In genomic region chr1:16074217-16074616, GRCh38 we compare ENCODE assay signal across 13 cellular contexts. TPM values are rescaled to one million over a fixed set of nuclear protein-coding genes. Genes with fewer than 3 reads are reported as not detected.
A peak's percentile ranks its signal among the peaks of the same experiment; 100 is the strongest.
DNase-seq lines count a peak whose midpoint lies in the region; FAIRE-seq and TF ChIP-seq lines count a peak whose summit lies in the region.
"Had no signal": no experiment of that assay in that cellular context is flagged by ENCODE, and none has a peak within 500 bp of the region (broad histone marks: within the 10 kb centered on the region; RNA-seq: fewer than 3 reads in every experiment).

No MANE protein-coding gene starts in this region.

- CTCF ChIA-PET in H1 (lab: Charles Lee; ENCODE audit: partially characterized antibody) = interaction anchor here (0.7 to 21.9 kb wide), 17 partner anchors 8 to 390 kb away, joined by 3 to 569 read pairs (median 3); partner anchors contain the start of genes EPHA2 and SRARP

- peaks cover 14% of the 10 kb centered on the region for H3K4me1 Mint-ChIP-seq in T-helper 2 cell treated with Interferon-gamma antibody and Interleukin-4, amounts not matched to agents 5 μg/mL and 100 μg/mL, for 36 hours (ENCODE audit: low read depth)

- H3K4me2 ChIP-seq in Karpas-422 (ENCODE audit: low read depth, low read length, poor library complexity, severe bottlenecking) (peak overlapping the region; percentile 69), H1 (ENCODE audit: insufficient read depth in 1 of 2, low read depth in 2 of 2, low read length in 2 of 2) (peak overlapping the region; percentile 73 to 84), neuronal stem cell (ENCODE audit: insufficient read depth, low read length, poor library complexity, severe bottlenecking) (peak overlapping the region; percentile 92)

- no peaks in the 10 kb centered on the region for H3K27me3 ChIP-seq in Karpas-422 (ENCODE audit: low read length)
- peaks cover 4 to 38% (median 30%) of the 10 kb centered on the region in 4 experiments for H3K27me3 ChIP-seq in H1 (replicated peaks in 1 of 4; ENCODE audit: control insufficient read depth in 3 of 4, extremely low read depth in 1 of 4, insufficient read depth in 3 of 4, low read length in 3 of 4)
- H3K27me3 ChIP-seq in neuronal stem cell (ENCODE audit: control insufficient read depth in 3 of 3, insufficient read depth in 3 of 3, low read depth in 1 of 3, low read length in 3 of 3) = peaks cover 0 to 55% (median 8%) of the 10 kb centered on the region in 3 experiments
- H3K27me3 ChIP-seq in spleen (replicated peaks in 1 of 7) = peaks cover 0 to 50% (median 13%) of the 10 kb centered on the region in 7 donors
- H3K27me3 ChIP-seq: right atrium auricular region, testis had no signal

- 71% methylated on average over 5 of the region's 5 CpGs; no CpG with 5 or more reads in 1 of the 2 experiments for WGBS in H1 (ENCODE audit: extremely low coverage in 1 of 2, insufficient coverage in 1 of 2, insufficient read length in 1 of 2, insufficient replicate concordance in 2 of 2, low coverage in 1 of 2, low lambda C conversion rate in 2 of 2, missing lambda C conversion rate in 1 of 2), 2 experiments
- WGBS in neuronal stem cell (ENCODE audit: extremely low coverage in 2 of 2, insufficient read length in 2 of 2, insufficient replicate concordance in 1 of 2), 2 donors = no CpG with 5 or more reads among the region's 5 CpGs
- WGBS in spleen, 5 donors = 83 to 87% (median 86%) methylated on average over 5 of the region's 5 CpGs

- H2AFZ ChIP-seq in Karpas-422 (ENCODE audit: low read length) (no peak overlapping the region), H1 (ENCODE audit: low read length) (no peak overlapping the region), neuronal stem cell (ENCODE audit: low read length) (no peak overlapping the region)

- H3K18ac ChIP-seq in H1 (ENCODE audit: extremely low read depth, low read length) = no peak overlapping the region
- no peak overlapping the region for H3K18ac ChIP-seq in neuronal stem cell (ENCODE audit: low read length)

- no peak overlapping the region for H4K91ac ChIP-seq in H1 (replicated peaks; ENCODE audit: insufficient read length, low read length)
- H4K91ac ChIP-seq in neuronal stem cell (ENCODE audit: low read depth, low read length, poor library complexity) = peak overlapping the region; percentile 1

- H4K5ac ChIP-seq in H1 (ENCODE audit: insufficient read length, low read depth, low read length) = no peak overlapping the region

- H3K9ac ChIP-seq in Karpas-422 (ENCODE audit: low read length) = no peak overlapping the region
- H3K9ac ChIP-seq in H1 (replicated peaks in 1 of 4; ENCODE audit: extremely low read depth in 1 of 4, low read depth in 3 of 4, low read length in 3 of 4) = no peak overlapping the region
- H3K9ac ChIP-seq in neuronal stem cell (ENCODE audit: low read depth, low read length, poor library complexity) = peak overlapping the region; percentile 4

- H3K23ac ChIP-seq in H1 (ENCODE audit: insufficient read length) = no peak overlapping the region
- no peak overlapping the region for H3K23ac ChIP-seq in neuronal stem cell (ENCODE audit: low read depth, low read length, poor library complexity)

- H3K27ac ChIP-seq in Karpas-422 (ENCODE audit: low read length) (no peak overlapping the region), H1 (ENCODE audit: low read depth, low read length) (no peak overlapping the region), neuronal stem cell (replicated peaks; ENCODE audit: low read length) (no peak overlapping the region), spleen (no peak overlapping the region)
- H3K27ac ChIP-seq: gastroesophageal sphincter, lower lobe of right lung, right atrium auricular region, testis had no signal

- no peak for FAIRE-seq in H1 (lab: Jason Lieb, UNC)
- FAIRE-seq in H54 (lab: Jason Lieb, UNC) = no peak

- no peak for TF ChIP-seq EP300 in H1 (IDR thresholded peaks at IDR 0.05; ENCODE audit: borderline replicate concordance in 1 of 2, low read depth in 2 of 2, low read length in 2 of 2)

- H2AK5ac ChIP-seq in H1 (ENCODE audit: low read depth, low read length) = peak overlapping the region; percentile 40; the same call in 1 of the 2 replicates
- no peak overlapping the region for H2AK5ac ChIP-seq in neuronal stem cell (ENCODE audit: low read depth, low read length)

- H3K14ac ChIP-seq in H1 (ENCODE audit: insufficient read length) (no peak overlapping the region), neuronal stem cell (ENCODE audit: low read length) (no peak overlapping the region)

- H2BK15ac ChIP-seq in H1 (ENCODE audit: low read length) = peak overlapping the region; percentile 25; the same call in 1 of the 2 replicates
- no peak overlapping the region for H2BK15ac ChIP-seq in neuronal stem cell (ENCODE audit: low read length)

- H3K4me1 ChIP-seq in Karpas-422 (ENCODE audit: low read length) = peaks cover 14% of the 10 kb centered on the region
- H3K4me1 ChIP-seq in H1 (replicated peaks in 1 of 4; ENCODE audit: control insufficient read depth in 3 of 4, insufficient read depth in 4 of 4, low read length in 3 of 4) = peaks cover 2 to 22% (median 9%) of the 10 kb centered on the region in 4 experiments
- H3K4me1 ChIP-seq in neuronal stem cell (ENCODE audit: control insufficient read depth in 2 of 2, insufficient read depth in 1 of 2, low read depth in 1 of 2, low read length in 2 of 2) = peaks cover 13 to 15% of the 10 kb centered on the region in 2 donors
- peaks cover 6 to 48% (median 24%) of the 10 kb centered on the region in 6 donors for H3K4me1 ChIP-seq in spleen

- H4K8ac ChIP-seq in H1 (ENCODE audit: extremely low read depth, insufficient read depth, low read length) (no peak overlapping the region), neuronal stem cell (ENCODE audit: low read depth, low read length) (no peak overlapping the region)

- intact Hi-C loops in spleen (cut with DNase I; ENCODE audit: low total_unique reads) = no loop called here

- POLR2A ChIA-PET in H1 (lab: Charles Lee; ENCODE audit: partially characterized antibody) = interaction anchor here (1.1 to 1.8 kb wide), 4 partner anchors 10 to 111 kb away, joined by 3 to 4 read pairs (median 4); no protein-coding TSS in a partner anchor

- H2BK120ac ChIP-seq in H1 (replicated peaks; ENCODE audit: low read depth, low read length) (no peak overlapping the region), neuronal stem cell (ENCODE audit: low read depth, low read length) (no peak overlapping the region)

- H3K27ac Mint-ChIP-seq in T-helper 2 cell treated with Interferon-gamma antibody and Interleukin-4, amounts not matched to agents 5 μg/mL and 100 μg/mL, for 36 hours = no peak overlapping the region

- H2BK20ac ChIP-seq in H1 (ENCODE audit: low read length) = no peak overlapping the region

- TF ChIP-seq POLR2A in H1 (IDR thresholded peaks at IDR 0.05; ENCODE audit: control extremely low read depth in 1 of 2, low read depth in 2 of 2, low read length in 2 of 2) (no peak), spleen (IDR thresholded peaks at IDR 0.05) (no peak), H54 (IDR thresholded peaks at IDR 0.05; ENCODE audit: low read depth, low read length) (no peak)

- no peak for DNase-seq in T-helper 2 cell treated with Interferon-gamma antibody and Interleukin-4, amounts not matched to agents 5 μg/mL and 100 μg/mL, for 36 hours (ENCODE audit: low spot score)
- DNase-seq in T-helper 2 cell (no peak), Karpas-422 (no peak), H1 (ENCODE audit: low read depth in 1 of 2, low spot score in 2 of 2) (no peak), neuronal stem cell (ENCODE audit: low spot score) (no peak), spleen (no peak), D341Med (ENCODE audit: low spot score) (no peak), H54 (ENCODE audit: insufficient read length, low spot score) (no peak)
- DNase-seq: lower lobe of right lung had no signal

- TF ChIP-seq CTCF in H1 (IDR thresholded peaks at IDR 0.05; ENCODE audit: control extremely low read depth in 1 of 3, insufficient read depth in 1 of 3, low read depth in 1 of 3, low read length in 3 of 3) = no peak
- TF ChIP-seq CTCF in spleen (IDR thresholded peaks at IDR 0.05 in 8 of 11, conservative IDR thresholded peaks at IDR 0.05 in 3 of 11) = no peak

- no peaks in the 10 kb centered on the region for H3K9me2 ChIP-seq in Karpas-422 (replicated peaks; ENCODE audit: insufficient read depth, low read length)

- no peak for TF ChIP-seq RAD21 in H1 (IDR thresholded peaks at IDR 0.05 in 1 of 2, conservative IDR thresholded peaks at IDR 0.05 in 1 of 2; ENCODE audit: low read depth in 2 of 2, low read length in 2 of 2)

- H2BK12ac ChIP-seq in H1 (ENCODE audit: low read depth, low read length) (no peak overlapping the region), neuronal stem cell (ENCODE audit: low read length) (no peak overlapping the region)

- peak overlapping the region; percentile 70 for H3K4me3 Mint-ChIP-seq in T-helper 2 cell treated with Interferon-gamma antibody and Interleukin-4, amounts not matched to agents 5 μg/mL and 100 μg/mL, for 36 hours

- peaks cover 35% of the 10 kb centered on the region for H3K27me3 Mint-ChIP-seq in T-helper 2 cell treated with Interferon-gamma antibody and Interleukin-4, amounts not matched to agents 5 μg/mL and 100 μg/mL, for 36 hours (ENCODE audit: low read depth)

- H3K36me3 Mint-ChIP-seq in T-helper 2 cell treated with Interferon-gamma antibody and Interleukin-4, amounts not matched to agents 5 μg/mL and 100 μg/mL, for 36 hours (ENCODE audit: low read depth) = no peaks in the 10 kb centered on the region

- no peak overlapping the region for H3K4me3 ChIP-seq in Karpas-422 (ENCODE audit: low read length)
- H3K4me3 ChIP-seq in H1 (ENCODE audit: extremely low read depth in 1 of 4, insufficient read depth in 2 of 4, low read depth in 3 of 4, low read length in 4 of 4) = peak overlapping the region in 3 of 4 experiments; percentile 40 to 69 (median 43); a peak in 4 of 8 replicates
- no peak overlapping the region for H3K4me3 ChIP-seq in neuronal stem cell (ENCODE audit: low read length in 2 of 2)
- peak overlapping the region in 1 of 8 donors; percentile 67 for H3K4me3 ChIP-seq in spleen

- H2BK5ac ChIP-seq in H1 (ENCODE audit: low read depth, low read length) (no peak overlapping the region), neuronal stem cell (ENCODE audit: low read length) (no peak overlapping the region)

- H3K56ac ChIP-seq in H1 (replicated peaks; ENCODE audit: insufficient read length, low read depth, low read length) = no peak overlapping the region

- no peaks in the 10 kb centered on the region for H3K36me3 ChIP-seq in Karpas-422 (ENCODE audit: insufficient read depth, low read length)
- no peaks in the 10 kb centered on the region for H3K36me3 ChIP-seq in H1 (ENCODE audit: control insufficient read depth in 2 of 4, insufficient read depth in 4 of 4, low read length in 3 of 4)
- no peaks in the 10 kb centered on the region for H3K36me3 ChIP-seq in neuronal stem cell (replicated peaks in 1 of 2; ENCODE audit: control insufficient read depth in 2 of 2, insufficient read depth in 2 of 2, low read length in 2 of 2)
- no peaks in the 10 kb centered on the region for H3K36me3 ChIP-seq in spleen
- H3K36me3 ChIP-seq: gastroesophageal sphincter, lower lobe of right lung, right atrium auricular region had no signal

- H3K79me2 ChIP-seq in Karpas-422 (ENCODE audit: low read length) (no peaks in the 10 kb centered on the region), H1 (ENCODE audit: control insufficient read depth in 1 of 2, insufficient read depth in 2 of 2, low read length in 2 of 2) (no peaks in the 10 kb centered on the region)

- H3K79me1 ChIP-seq in H1 (ENCODE audit: low read depth, low read length) (no peaks in the 10 kb centered on the region), neuronal stem cell (ENCODE audit: low read depth, low read length) (no peaks in the 10 kb centered on the region)

- H4K20me1 ChIP-seq in Karpas-422 (ENCODE audit: insufficient read depth, low read depth, low read length) = no peaks in the 10 kb centered on the region
- peaks cover 1 to 10% of the 10 kb centered on the region in 2 experiments for H4K20me1 ChIP-seq in H1 (replicated peaks in 1 of 2; ENCODE audit: control insufficient read depth in 1 of 2, insufficient read depth in 2 of 2, low read length in 2 of 2)

- peaks cover 11% of the 10 kb centered on the region for H3K23me2 ChIP-seq in H1 (ENCODE audit: low read depth, low read length)

- no peaks in the 10 kb centered on the region for H3K9me3 Mint-ChIP-seq in T-helper 2 cell treated with Interferon-gamma antibody and Interleukin-4, amounts not matched to agents 5 μg/mL and 100 μg/mL, for 36 hours

- H3K9me3 ChIP-seq in Karpas-422 (ENCODE audit: low read length) = no peaks in the 10 kb centered on the region
- no peaks in the 10 kb centered on the region for H3K9me3 ChIP-seq in H1 (ENCODE audit: insufficient read depth in 2 of 2, low read depth in 1 of 2, low read length in 1 of 2)
- H3K9me3 ChIP-seq in neuronal stem cell (replicated peaks in 1 of 2; ENCODE audit: control insufficient read depth in 2 of 2, insufficient read depth in 1 of 2, low read depth in 1 of 2, low read length in 2 of 2) = peaks cover 0 to 2% of the 10 kb centered on the region in 2 donors
- no peaks in the 10 kb centered on the region for H3K9me3 ChIP-seq in spleen
- H3K9me3 ChIP-seq: gastroesophageal sphincter, lower lobe of right lung, right atrium auricular region, testis had no signal

- no peak overlapping the region for H3K4ac ChIP-seq in H1 (replicated peaks; ENCODE audit: insufficient read length, low read depth, low read length)
- H3K4ac ChIP-seq in neuronal stem cell (ENCODE audit: low read length) = no peak overlapping the region

RNA-seq across cellular contexts. Expression of gene FAM131C, which starts 0.8 kb away (rescaled TPM):
- not detected in 2 replicates for total RNA-seq in Karpas-422 (2014; rRNA removed; shearing (Covaris generic); ENCODE audit: low replicate concordance)
- 0.25 and 0.78 TPM in 2 replicates for total RNA-seq in H1 (2021; fragmentation: NEBNext Ultra II Directional; extraction: Animal tissue kit (Norgen Biotek cat#: 25700))
- polyA plus RNA-seq in H1 (2011; rRNA removed) = 0.73 and 1.6 TPM in 2 replicates
- 0.54 TPM for polyA plus RNA-seq in H1 (2011; cell fraction: cytosol; rRNA removed)
- 1.4 TPM for polyA plus RNA-seq in H1 (2011; cell fraction: nucleus; rRNA removed)
- polyA plus RNA-seq in H1 (2012, experiment 1 of 2) = 0.33 to 1.4 TPM (median 1.1 TPM) in 4 replicates
- 0.76 TPM for polyA plus RNA-seq in H1 (2012, experiment 2 of 2)
- 0.85 TPM for polyA plus RNA-seq in H1 (2013, experiment 1 of 2)
- polyA plus RNA-seq in H1 (2013, experiment 2 of 2) = 0.92 TPM
- polyA minus RNA-seq in H1 (2011; rRNA and poly(A)+ RNA removed) = 0.22 and 0.46 TPM in 2 replicates
- 0.88 TPM for polyA minus RNA-seq in H1 (2011; cell fraction: cytosol; rRNA and poly(A)+ RNA removed)
- 1.2 TPM for polyA minus RNA-seq in H1 (2011; cell fraction: nucleus; rRNA and poly(A)+ RNA removed)
- polyA plus RNA-seq in neuronal stem cell (2013, experiment 1 of 2) = 8.9 TPM
- polyA plus RNA-seq in neuronal stem cell (2013, experiment 2 of 2) = 9.1 TPM
- total RNA-seq in spleen = under 1 TPM in 1 of 7 donors, not detected in 6; 0.47 TPM
- under 1 TPM in 1 of 3 donors, not detected in 2; 0.11 TPM for polyA plus RNA-seq in spleen
- total RNA-seq: gastroesophageal sphincter, lower lobe of right lung had no signal

RNA-seq across cellular contexts. Expression of gene CLCNKB, which starts 30.6 kb away (rescaled TPM):
- total RNA-seq in Karpas-422 (2014; rRNA removed; shearing (Covaris generic); ENCODE audit: low replicate concordance) = not detected in 2 replicates
- 1.2 and 1.4 TPM in 2 replicates for total RNA-seq in H1 (2021; fragmentation: NEBNext Ultra II Directional; extraction: Animal tissue kit (Norgen Biotek cat#: 25700))
- polyA plus RNA-seq in H1 (2011; rRNA removed) (3.5 and 5.7 TPM in 2 replicates), spleen (under 1 TPM; 0.04 to 0.10 (median 0.06) TPM)
- 4.0 TPM for polyA plus RNA-seq in H1 (2011; cell fraction: cytosol; rRNA removed)
- 14.0 TPM for polyA plus RNA-seq in H1 (2011; cell fraction: nucleus; rRNA removed)
- 1.8 to 3.3 TPM (median 2.4 TPM) in 4 replicates for polyA plus RNA-seq in H1 (2012, experiment 1 of 2)
- polyA plus RNA-seq in H1 (2012, experiment 2 of 2) = 1.6 TPM
- 2.6 TPM for polyA plus RNA-seq in H1 (2013, experiment 1 of 2)
- polyA plus RNA-seq in H1 (2013, experiment 2 of 2) = 2.0 TPM
- 1.4 and 3.3 TPM in 2 replicates for polyA minus RNA-seq in H1 (2011; rRNA and poly(A)+ RNA removed)
- 1.8 TPM for polyA minus RNA-seq in H1 (2011; cell fraction: cytosol; rRNA and poly(A)+ RNA removed)
- 2.1 TPM for polyA minus RNA-seq in H1 (2011; cell fraction: nucleus; rRNA and poly(A)+ RNA removed)
- 2.9 TPM for polyA plus RNA-seq in neuronal stem cell (2013, experiment 1 of 2)
- 2.7 TPM for polyA plus RNA-seq in neuronal stem cell (2013, experiment 2 of 2)
- under 1 TPM in 1 of 7 donors, not detected in 6; 0.13 TPM for total RNA-seq in spleen

RNA-seq across cellular contexts. Expression of gene CLCNKA, which starts 52.4 kb away (rescaled TPM):
- not detected in 2 replicates for total RNA-seq in Karpas-422 (2014; rRNA removed; shearing (Covaris generic); ENCODE audit: low replicate concordance)
- 0.95 and 1.3 TPM in 2 replicates for total RNA-seq in H1 (2021; fragmentation: NEBNext Ultra II Directional; extraction: Animal tissue kit (Norgen Biotek cat#: 25700))
- polyA plus RNA-seq in H1 (2011; rRNA removed) (2.0 and 3.9 TPM in 2 replicates), spleen (under 1 TPM; 0.19 to 0.50 (median 0.20) TPM)
- polyA plus RNA-seq in H1 (2011; cell fraction: cytosol; rRNA removed) = 2.8 TPM
- 22.4 TPM for polyA plus RNA-seq in H1 (2011; cell fraction: nucleus; rRNA removed)
- 0.77 to 2.4 TPM (median 0.99 TPM) in 4 replicates for polyA plus RNA-seq in H1 (2012, experiment 1 of 2)
- polyA plus RNA-seq in H1 (2012, experiment 2 of 2) = 0.42 TPM
- 1.6 TPM for polyA plus RNA-seq in H1 (2013, experiment 1 of 2)
- polyA plus RNA-seq in H1 (2013, experiment 2 of 2) = 1.5 TPM
- 0.80 and 1.0 TPM in 2 replicates for polyA minus RNA-seq in H1 (2011; rRNA and poly(A)+ RNA removed)
- not detected for polyA minus RNA-seq in H1 (2011; cell fraction: cytosol; rRNA and poly(A)+ RNA removed)
- polyA minus RNA-seq in H1 (2011; cell fraction: nucleus; rRNA and poly(A)+ RNA removed) = 2.7 TPM
- polyA plus RNA-seq in neuronal stem cell (2013, experiment 1 of 2) = 0.13 TPM
- polyA plus RNA-seq in neuronal stem cell (2013, experiment 2 of 2) = 0.08 TPM
- total RNA-seq in spleen = under 1 TPM in 3 of 7 donors, not detected in 4; 0.22 to 0.46 (median 0.37) TPM
- total RNA-seq: A673 had no signal

RNA-seq across cellular contexts. Expression of gene HSPB7, which starts 56.4 kb away (rescaled TPM):
- total RNA-seq in Karpas-422 (2014; rRNA removed; shearing (Covaris generic); ENCODE audit: low replicate concordance) = not detected in 2 replicates
- total RNA-seq in H1 (2021; fragmentation: NEBNext Ultra II Directional; extraction: Animal tissue kit (Norgen Biotek cat#: 25700)) = not detected in 2 replicates
- polyA plus RNA-seq in H1 (2011; rRNA removed) = 0.19 TPM in 1 of 2 replicates, not detected in the other
- 0.14 TPM for polyA plus RNA-seq in H1 (2011; cell fraction: cytosol; rRNA removed)
- polyA plus RNA-seq in H1 (2011; cell fraction: nucleus; rRNA removed) = 0.54 TPM
- polyA plus RNA-seq in H1 (2012, experiment 1 of 2) = 0.13 to 0.64 TPM (median 0.33 TPM) in 4 replicates
- polyA plus RNA-seq in H1 (2012, experiment 2 of 2) = not detected
- polyA plus RNA-seq in H1 (2013, experiment 1 of 2) = 0.04 TPM
- polyA plus RNA-seq in H1 (2013, experiment 2 of 2) = 0.02 TPM
- polyA minus RNA-seq in H1 (2011; rRNA and poly(A)+ RNA removed) = not detected in 2 replicates
- not detected for polyA minus RNA-seq in H1 (2011; cell fraction: cytosol; rRNA and poly(A)+ RNA removed)
- polyA minus RNA-seq in H1 (2011; cell fraction: nucleus; rRNA and poly(A)+ RNA removed) = 0.20 TPM
- polyA plus RNA-seq in neuronal stem cell (2013, experiment 1 of 2) = not detected
- polyA plus RNA-seq in neuronal stem cell (2013, experiment 2 of 2) = not detected
- total RNA-seq in spleen = 1 to 10 TPM in 6 of 7 donors, under 1 TPM in 1; 0.60 to 3.7 (median 2.2) TPM
- polyA plus RNA-seq in spleen = 1 to 10 TPM; 2.3 to 8.1 (median 4.2) TPM
- total RNA-seq: A673 had no signal

Comparison
In these comparisons a context has a peak if more than half of its experiments do, and no peak if none do; other contexts are left out.
1. H3K4me3 ChIP-seq: peak in H1 (3 of 4); none in Karpas-422 (single experiment) and neuronal stem cell (0 of 2).
2. Peak in every context shown above with its lines, with median percentiles within 50 percentile points of each other: H3K4me2 ChIP-seq.